ENCODE assay signal across 21 cellular contexts in the genomic region with DNA sequence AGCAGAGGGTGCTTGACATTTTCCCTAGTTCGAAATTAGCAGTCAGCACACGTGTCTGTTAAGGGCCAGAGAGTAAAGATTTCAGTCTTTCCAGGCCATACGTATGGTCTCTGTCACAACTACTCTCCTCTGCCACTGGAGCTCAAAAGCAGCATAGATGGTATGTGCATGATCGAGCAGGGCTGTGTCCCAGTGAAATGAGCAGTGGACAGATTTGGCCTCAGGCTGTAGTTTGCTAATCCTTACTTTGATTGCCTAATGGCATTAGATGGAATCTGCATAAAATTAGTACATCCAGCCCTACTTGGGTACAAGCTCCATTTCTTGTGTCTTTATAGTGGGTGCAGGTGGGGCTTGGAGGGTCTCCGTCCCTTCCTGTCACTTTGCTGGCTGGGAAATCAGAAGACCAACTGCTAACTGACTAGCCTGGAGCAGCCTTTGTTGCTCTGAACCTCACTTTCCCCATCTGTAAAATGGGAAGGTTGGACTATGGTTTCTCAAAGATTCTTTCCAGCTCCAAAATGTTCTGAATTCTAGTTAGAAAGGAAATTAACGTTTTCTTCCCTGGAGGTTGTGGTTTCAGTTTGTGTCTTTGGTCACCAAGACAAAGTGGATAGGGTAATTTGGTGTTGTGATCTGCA.
"Had no signal": no experiment of that assay in that cellular context is flagged by ENCODE, and none has a peak within 500 bp of the region (broad histone marks: within the 10 kb centered on the region; RNA-seq: fewer than 3 reads in every experiment).

No MANE protein-coding gene starts in this region.

- FAIRE-seq: endothelial cell of umbilical vein, keratinocyte had no signal

- H3K27ac ChIP-seq: cardiac muscle cell, gastrocnemius medialis, tibial nerve, uterus, VCaP had no signal

- H3K27me3 ChIP-seq: adrenal gland, cardiac muscle cell, gastrocnemius medialis, tibial nerve, uterus had no signal

- ATAC-seq: activated T-cell treated with anti-CD3 and anti-CD28 coated beads, Interleukin-2, amount 50 U/mL, for 72 hours; gastrocnemius medialis had no signal

- H3K36me3 ChIP-seq: adrenal gland, cardiac muscle cell, gastrocnemius medialis, tibial nerve, uterus had no signal

- H3K4me3 ChIP-seq: adrenal gland, cardiac muscle cell, gastrocnemius medialis, lung, tibial nerve, uterus had no signal

- H3K4me1 ChIP-seq: gastrocnemius medialis, uterus had no signal

- DNase-seq: activated CD4-positive, alpha-beta T cell treated with anti-CD3 and anti-CD28 coated beads for 1 hour; activated CD8-positive, alpha-beta memory T cell treated with anti-CD3 and anti-CD28 coated beads for 24 hours; activated T-cell treated with anti-CD3 and anti-CD28 coated beads, Interleukin-2, amount 50 U/mL, for 72 hours; dermis blood vessel endothelial cell; effector memory CD4-positive, alpha-beta T cell; gastrocnemius medialis; head of caudate nucleus; nephron progenitor cell; occipital lobe; retina; stimulated activated CD4-positive, alpha-beta T cell treated with anti-CD3 and anti-CD28 coated beads, Interleukin-12 subunit alpha, Interleukin-12 subunit beta, amount 100 ng/mL, for 4 hours; stimulated activated CD4-positive, alpha-beta T cell treated with anti-CD3 and anti-CD28 coated beads, Interleukin-1b, Interleukin-23, amount 100 ng/mL, for 48 hours; stimulated activated naive CD4-positive, alpha-beta T cell treated with Interleukin-2 at 50 U/mL for 16 hours; uterus had no signal

- H3K9me3 ChIP-seq: adrenal gland, gastrocnemius medialis, uterus had no signal
